30 cellular contexts compared by ENCODE assay signal in the genomic region with DNA sequence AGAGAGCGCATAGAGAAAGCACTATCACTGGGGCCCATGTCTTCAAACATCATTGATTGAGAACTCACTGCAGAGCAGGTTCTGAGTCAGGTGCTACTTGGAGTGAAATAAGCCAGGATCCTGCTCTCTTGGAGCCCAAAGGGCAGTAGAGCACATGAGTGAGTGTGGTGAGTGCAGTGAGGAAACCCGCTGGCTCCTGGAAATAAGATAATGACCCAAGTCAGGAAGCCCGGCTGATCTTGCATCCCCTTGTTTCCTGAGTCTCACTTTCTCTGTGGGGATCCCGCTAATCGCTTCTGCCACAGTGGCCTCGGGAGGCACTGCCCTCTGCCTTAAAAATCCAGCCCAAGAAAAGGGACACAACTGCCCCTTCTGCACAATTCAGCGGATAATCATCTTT. TPM values are rescaled to one million over a fixed set of nuclear protein-coding genes. Genes with fewer than 3 reads are reported as not detected.
DNase-seq lines count a peak whose midpoint lies in the region; ATAC-seq and TF ChIP-seq lines count a peak whose summit lies in the region.
"Had no signal": no experiment of that assay in that cellular context is flagged by ENCODE, and none has a peak within 500 bp of the region (broad histone marks: within the 10 kb centered on the region; RNA-seq: fewer than 3 reads in every experiment).

No MANE protein-coding gene starts in this region.

- TF ChIP-seq CTCF in PC-3 (conservative IDR thresholded peaks at IDR 0.05; ENCODE audit: low read depth, low read length): no peak
- no peak for TF ChIP-seq CTCF in endodermal cell (conservative IDR thresholded peaks at IDR 0.05)

- no peak overlapping the region for H2AFZ ChIP-seq in PC-3 (ENCODE audit: low read length)
- peak overlapping the region; percentile 9 for H2AFZ ChIP-seq in neuronal stem cell (ENCODE audit: low read length)

- WGBS in endodermal cell (ENCODE audit: insufficient coverage in 1 of 2, insufficient read length in 1 of 2), 2 experiments: 88 to 89% methylated on average over 7 of the region's 7 CpGs
- WGBS in neuronal stem cell (ENCODE audit: extremely low coverage in 2 of 2, insufficient read length in 2 of 2, insufficient replicate concordance in 1 of 2), 2 donors: no CpG with 5 or more reads among the region's 7 CpGs

- intact Hi-C loops in PC-3 (cut with micrococcal nuclease): loop anchor here (2.0 kb wide), 1 partner anchor 39 kb away; no protein-coding TSS in a partner anchor

- H2BK15ac ChIP-seq in neuronal stem cell (ENCODE audit: low read length): no peak overlapping the region

- ATAC-seq in PC-3 (no peak), HG03439 (IDR thresholded peaks at IDR 0.05; ENCODE audit: unreplicated experiment) (no peak)
- ATAC-seq in activated naive CD4-positive, alpha-beta T cell treated with anti-CD3 and anti-CD28 coated beads, Interleukin-2, amount 50 U/mL, for 72 hours: no peak
- ATAC-seq: activated CD8-positive, alpha-beta memory T cell treated with anti-CD3 and anti-CD28 coated beads, Interleukin-2, amount 10 ng/mL, durations not matched to agents 7 days and 5 days; left ventricle myocardium superior had no signal

- no peaks in the 10 kb centered on the region for H4K20me1 ChIP-seq in PC-3 (ENCODE audit: low read length)
- H4K20me1 ChIP-seq: BLaER1 had no signal

- H3F3A ChIP-seq in PC-3 (ENCODE audit: low read length, unreplicated experiment): peaks cover 3% of the 10 kb centered on the region

- no peak overlapping the region for H3K18ac ChIP-seq in neuronal stem cell (ENCODE audit: low read length)

- peak; percentile 32 for DNase-seq in H7
- no peak for DNase-seq in PC-3
- DNase-seq in endodermal cell: peak; percentile 44
- DNase-seq in neuronal stem cell (ENCODE audit: low spot score): no peak
- DNase-seq in activated naive CD4-positive, alpha-beta T cell treated with anti-CD3 and anti-CD28 coated beads, Interleukin-2, amount 50 U/mL, for 72 hours (ENCODE audit: low spot score in 2 of 2): no peak
- no peak for DNase-seq in COLO668 (lab: John Stamatoyannopoulos, UW; ENCODE audit: unreplicated experiment)
- no peak for DNase-seq in HUDEP-2 (lab: John Stamatoyannopoulos, UW; ENCODE audit: unreplicated experiment in 76 of 76)
- DNase-seq: activated CD4-positive, CD25-positive, alpha-beta regulatory T cell; activated CD8-positive, alpha-beta memory T cell treated with anti-CD3 and anti-CD28 coated beads, Interleukin-2, amount 10 ng/mL, durations not matched to agents 7 days and 5 days; activated gamma-delta T cell treated with Interleukin-2 at 50 U/mL for 16 hours; activated T-cell treated with anti-CD3 and anti-CD28 coated beads, Interleukin-2, amount 50 U/mL, for 48 hours; colonic mucosa; effector memory CD4-positive, alpha-beta T cell; left ventricle myocardium superior; naive B cell; NCI-H1436 treated with DMSO at 0.1 percent for 48 hours; NCI-H226; NCI-H69; occipital lobe; Peyer's patch; SIG-M5; stimulated activated CD4-positive, alpha-beta T cell treated with anti-CD3 and anti-CD28 coated beads, Interleukin-4, amount 100 ng/mL, for 24 hours; T-helper 9 cell; tibial artery had no signal

- H3K36me3 ChIP-seq in H7 (replicated peaks; ENCODE audit: control insufficient read depth, insufficient read depth, low read length): no peaks in the 10 kb centered on the region
- no peaks in the 10 kb centered on the region for H3K36me3 ChIP-seq in PC-3 (ENCODE audit: low read depth, low read length)
- no peaks in the 10 kb centered on the region for H3K36me3 ChIP-seq in endodermal cell (ENCODE audit: control insufficient read depth, insufficient read depth, low read length)
- no peaks in the 10 kb centered on the region for H3K36me3 ChIP-seq in neuronal stem cell (replicated peaks in 1 of 2; ENCODE audit: control insufficient read depth in 2 of 2, insufficient read depth in 2 of 2, low read length in 2 of 2)
- H3K36me3 ChIP-seq: ascending aorta, BLaER1, cardiac muscle cell, colonic mucosa, Peyer's patch, prostate gland, tibial artery had no signal

- H3K27ac ChIP-seq in PC-3 (ENCODE audit: low read length) (peak overlapping the region; percentile 94), endodermal cell (ENCODE audit: low read depth, low read length) (no peak overlapping the region), neuronal stem cell (replicated peaks; ENCODE audit: low read length) (no peak overlapping the region)
- H3K27ac ChIP-seq: ascending aorta, BLaER1, cardiac muscle cell, colonic mucosa, Peyer's patch, prostate gland, tibial artery had no signal

- H3K4me3 Mint-ChIP-seq in endodermal cell: no peak overlapping the region
- H3K4me3 Mint-ChIP-seq: activated CD8-positive, alpha-beta memory T cell treated with anti-CD3 and anti-CD28 coated beads, Interleukin-2, amount 10 ng/mL, durations not matched to agents 7 days and 5 days; mesothelial cell of epicardium had no signal

- H2AK5ac ChIP-seq in neuronal stem cell (ENCODE audit: low read depth, low read length): no peak overlapping the region

- H3K23ac ChIP-seq in neuronal stem cell (ENCODE audit: low read depth, low read length, poor library complexity): no peak overlapping the region

- H3K9ac ChIP-seq in PC-3 (ENCODE audit: low read length) (peak overlapping the region; percentile 57), endodermal cell (ENCODE audit: extremely low read depth, low read length, poor library complexity, severe bottlenecking) (no peak overlapping the region), neuronal stem cell (ENCODE audit: low read depth, low read length, poor library complexity) (no peak overlapping the region)
- H3K9ac ChIP-seq: BLaER1 had no signal

- H3K27ac Mint-ChIP-seq in endodermal cell: no peak overlapping the region
- H3K27ac Mint-ChIP-seq in activated naive CD4-positive, alpha-beta T cell treated with anti-CD3 and anti-CD28 coated beads, Interleukin-2, amount 50 U/mL, for 72 hours: no peak overlapping the region
- H3K27ac Mint-ChIP-seq: activated CD8-positive, alpha-beta memory T cell treated with anti-CD3 and anti-CD28 coated beads, Interleukin-2, amount 10 ng/mL, durations not matched to agents 7 days and 5 days; mesothelial cell of epicardium had no signal

- H3K4me2 ChIP-seq in PC-3 (ENCODE audit: low read length) (no peak overlapping the region), neuronal stem cell (ENCODE audit: insufficient read depth, low read length, poor library complexity, severe bottlenecking) (no peak overlapping the region)

- H3K79me2 ChIP-seq in PC-3 (ENCODE audit: low read length): no peaks in the 10 kb centered on the region

- peaks cover 6% of the 10 kb centered on the region for H3K9me3 Mint-ChIP-seq in endodermal cell
- peaks cover 0 to 7% of the 10 kb centered on the region in 2 donors for H3K9me3 Mint-ChIP-seq in activated naive CD4-positive, alpha-beta T cell treated with anti-CD3 and anti-CD28 coated beads, Interleukin-2, amount 50 U/mL, for 72 hours

- no peaks in the 10 kb centered on the region for H3K79me1 ChIP-seq in neuronal stem cell (ENCODE audit: low read depth, low read length)

- POLR2A ChIA-PET in PC-3 (lab: Charles Lee; ENCODE audit: unreplicated experiment): no interaction called here

- H2BK12ac ChIP-seq in neuronal stem cell (ENCODE audit: low read length): no peak overlapping the region

- H3K36me3 Mint-ChIP-seq in endodermal cell (ENCODE audit: low read depth): no peaks in the 10 kb centered on the region
- peaks cover 0 to 7% of the 10 kb centered on the region in 2 donors for H3K36me3 Mint-ChIP-seq in activated naive CD4-positive, alpha-beta T cell treated with anti-CD3 and anti-CD28 coated beads, Interleukin-2, amount 50 U/mL, for 72 hours
- H3K36me3 Mint-ChIP-seq: mesothelial cell of epicardium, naive B cell had no signal

- no peak overlapping the region for H3K4ac ChIP-seq in neuronal stem cell (ENCODE audit: low read length)

- H3K27me3 ChIP-seq in H7 (ENCODE audit: control insufficient read depth, insufficient read depth, low read length) (no peaks in the 10 kb centered on the region), PC-3 (ENCODE audit: low read length) (no peaks in the 10 kb centered on the region), endodermal cell (ENCODE audit: control insufficient read depth, insufficient read depth, low read length, poor library complexity, severe bottlenecking) (no peaks in the 10 kb centered on the region), neuronal stem cell (ENCODE audit: control insufficient read depth in 3 of 3, insufficient read depth in 3 of 3, low read depth in 1 of 3, low read length in 3 of 3) (no peaks in the 10 kb centered on the region)
- H3K27me3 ChIP-seq: ascending aorta, BLaER1, cardiac muscle cell, colonic mucosa, Peyer's patch, tibial artery had no signal

- H2BK120ac ChIP-seq in neuronal stem cell (ENCODE audit: low read depth, low read length): no peak overlapping the region

- H3K9me3 ChIP-seq in PC-3 (ENCODE audit: low read length) (no peaks in the 10 kb centered on the region), endodermal cell (ENCODE audit: control insufficient read depth, low read length) (peaks cover 9% of the 10 kb centered on the region), neuronal stem cell (replicated peaks in 1 of 2; ENCODE audit: control insufficient read depth in 2 of 2, insufficient read depth in 1 of 2, low read depth in 1 of 2, low read length in 2 of 2) (peaks cover 0 to 4% of the 10 kb centered on the region in 2 donors)
- H3K9me3 ChIP-seq: ascending aorta, colonic mucosa, prostate gland had no signal

- no peaks in the 10 kb centered on the region for H3K9me2 ChIP-seq in PC-3 (replicated peaks; ENCODE audit: low read length)

- no peak overlapping the region for H3K14ac ChIP-seq in neuronal stem cell (ENCODE audit: low read length)

- peaks cover 4% of the 10 kb centered on the region for H3K4me1 Mint-ChIP-seq in endodermal cell

- peaks cover 4% of the 10 kb centered on the region for H3K27me3 Mint-ChIP-seq in endodermal cell (ENCODE audit: insufficient read depth)
- H3K27me3 Mint-ChIP-seq: activated CD8-positive, alpha-beta memory T cell treated with anti-CD3 and anti-CD28 coated beads, Interleukin-2, amount 10 ng/mL, durations not matched to agents 7 days and 5 days had no signal

- CTCF ChIA-PET in PC-3 (lab: Charles Lee): no interaction called here

- H3K4me3 ChIP-seq in H7 (ENCODE audit: insufficient read depth, low read depth, low read length) (no peak overlapping the region), PC-3 (ENCODE audit: low read length) (no peak overlapping the region), endodermal cell (ENCODE audit: low read length) (no peak overlapping the region), neuronal stem cell (ENCODE audit: low read length in 2 of 2) (no peak overlapping the region)
- H3K4me3 ChIP-seq: ascending aorta, BLaER1, cardiac muscle cell, colonic mucosa, Peyer's patch, prostate gland, tibial artery had no signal

- H2BK5ac ChIP-seq in neuronal stem cell (ENCODE audit: low read length): no peak overlapping the region

- H3K4me1 ChIP-seq in PC-3 (ENCODE audit: insufficient read depth, low read length): peaks cover 47% of the 10 kb centered on the region
- no peaks in the 10 kb centered on the region for H3K4me1 ChIP-seq in endodermal cell (ENCODE audit: control insufficient read depth, insufficient read depth, low read length)
- H3K4me1 ChIP-seq in neuronal stem cell (ENCODE audit: control insufficient read depth in 2 of 2, insufficient read depth in 1 of 2, low read depth in 1 of 2, low read length in 2 of 2): no peaks in the 10 kb centered on the region
- H3K4me1 ChIP-seq: prostate gland had no signal

- BruUV-seq in PC-3 (replicated peaks; lab: Mats Ljungman, UMichigan): no TSS peak

- no peak overlapping the region for H4K8ac ChIP-seq in neuronal stem cell (ENCODE audit: low read depth, low read length)

- no peak overlapping the region for H4K91ac ChIP-seq in neuronal stem cell (ENCODE audit: low read depth, low read length, poor library complexity)

RNA-seq across cellular contexts. Expression of a gene that starts 7.1 kb away (rescaled TPM):
- total RNA-seq in H7 (2014; rRNA removed; shearing (Covaris generic)): 10.1 and 11.3 TPM in 2 replicates
- 33.5 and 36.6 TPM in 2 replicates for total RNA-seq in PC-3 (2014; rRNA removed)
- 10 to 100 TPM; 16.0 to 24.0 TPM for total RNA-seq in endodermal cell
- 42.1 TPM for polyA plus RNA-seq in endodermal cell (2013, experiment 1 of 2)
- polyA plus RNA-seq in endodermal cell (2013, experiment 2 of 2): 38.6 TPM
- polyA plus RNA-seq in neuronal stem cell (2013, experiment 1 of 2): 36.3 TPM
- polyA plus RNA-seq in neuronal stem cell (2013, experiment 2 of 2): 37.5 TPM
- total RNA-seq in activated naive CD4-positive, alpha-beta T cell treated with anti-CD3 and anti-CD28 coated beads, Interleukin-2, amount 50 U/mL, for 72 hours: 100 to 1,000 TPM; 108 to 188 TPM

RNA-seq across cellular contexts. Expression of a gene that starts 56.1 kb away (rescaled TPM):
- total RNA-seq in H7 (2014; rRNA removed; shearing (Covaris generic)): 0.28 and 2.8 TPM in 2 replicates
- total RNA-seq in PC-3 (2014; rRNA removed): 1.2 TPM in 1 of 2 replicates, not detected in the other
- 1 to 10 TPM in 1 of 2 donors, under 1 TPM in 1; 0.51 to 1.2 TPM for total RNA-seq in endodermal cell
- 2.5 TPM for polyA plus RNA-seq in endodermal cell (2013, experiment 1 of 2)
- 1.5 TPM for polyA plus RNA-seq in endodermal cell (2013, experiment 2 of 2)
- 2.3 TPM for polyA plus RNA-seq in neuronal stem cell (2013, experiment 1 of 2)
- polyA plus RNA-seq in neuronal stem cell (2013, experiment 2 of 2): 2.4 TPM
- 1 to 10 TPM; 1.0 to 3.8 TPM for total RNA-seq in activated naive CD4-positive, alpha-beta T cell treated with anti-CD3 and anti-CD28 coated beads, Interleukin-2, amount 50 U/mL, for 72 hours
- total RNA-seq: ascending aorta had no signal

RNA-seq across cellular contexts. Expression of a gene that starts 56.3 kb away (rescaled TPM):
- 18.5 and 24.0 TPM in 2 replicates for total RNA-seq in H7 (2014; rRNA removed; shearing (Covaris generic))
- total RNA-seq in PC-3 (2014; rRNA removed) (17.5 and 18.1 TPM in 2 replicates), endodermal cell (10 to 100 TPM; 17.1 to 24.9 TPM)
- 22.6 TPM for polyA plus RNA-seq in endodermal cell (2013, experiment 1 of 2)
- polyA plus RNA-seq in endodermal cell (2013, experiment 2 of 2): 23.9 TPM
- polyA plus RNA-seq in neuronal stem cell (2013, experiment 1 of 2): 21.3 TPM
- 22.0 TPM for polyA plus RNA-seq in neuronal stem cell (2013, experiment 2 of 2)
- total RNA-seq in activated naive CD4-positive, alpha-beta T cell treated with anti-CD3 and anti-CD28 coated beads, Interleukin-2, amount 50 U/mL, for 72 hours: 10 to 100 TPM; 30.1 to 53.2 TPM

RNA-seq across cellular contexts. Expression of a gene that starts 56.3 kb away (rescaled TPM):
- 17.4 and 23.7 TPM in 2 replicates for total RNA-seq in H7 (2014; rRNA removed; shearing (Covaris generic))
- total RNA-seq in PC-3 (2014; rRNA removed) (8.2 and 10.7 TPM in 2 replicates), endodermal cell (10 to 100 TPM; 14.6 to 15.6 TPM)
- polyA plus RNA-seq in endodermal cell (2013, experiment 1 of 2): 13.9 TPM
- polyA plus RNA-seq in endodermal cell (2013, experiment 2 of 2): 14.6 TPM
- polyA plus RNA-seq in neuronal stem cell (2013, experiment 1 of 2): 12.1 TPM
- polyA plus RNA-seq in neuronal stem cell (2013, experiment 2 of 2): 11.7 TPM
- 10 to 100 TPM; 25.2 to 28.9 TPM for total RNA-seq in activated naive CD4-positive, alpha-beta T cell treated with anti-CD3 and anti-CD28 coated beads, Interleukin-2, amount 50 U/mL, for 72 hours

Comparison
In these comparisons a context has a peak if more than half of its experiments do, and no peak if none do; other contexts are left out.
1. DNase-seq: peak in H7 (single experiment) and endodermal cell (single experiment); none in PC-3 (single experiment), neuronal stem cell (single experiment), activated naive CD4-positive, alpha-beta T cell treated with anti-CD3 and anti-CD28 coated beads, Interleukin-2, amount 50 U/mL, for 72 hours (0 of 2), COLO668 (single experiment) and HUDEP-2 (0 of 76).